ENCODE assay signal across 2 cellular contexts in genomic region chr9:131065599-131065998, GRCh38.
TF ChIP-seq lines count a peak whose summit lies in the region.

No MANE protein-coding gene starts in this region.

TF ChIP-seq in HepG2, 621 proteins besides CTCF, POLR2A, EP300 and RAD21:
- TF ChIP-seq ZNF644 (CRISPR knock-in tag; IDR thresholded peaks at IDR 0.05; ENCODE audit: low read depth) (no peak), CREB1 (IDR thresholded peaks at IDR 0.05) (peak; percentile 87), CREB1 (CRISPR knock-in tag; IDR thresholded peaks at IDR 0.05) (no peak), FOXJ3 (CRISPR knock-in tag; IDR thresholded peaks at IDR 0.05; ENCODE audit: borderline replicate concordance) (no peak)

TF ChIP-seq in K562, 482 proteins besides CTCF, POLR2A, EP300 and RAD21:
- 0 out of 2 replicates have a peak, but pooled peaks have one; percentile 79 for TF ChIP-seq HMGXB4 (CRISPR knock-in tag; IDR thresholded peaks at IDR 0.05)
- TF ChIP-seq CHD4 (IDR thresholded peaks at IDR 0.05; ENCODE audit: insufficient read depth, insufficient replicate concordance, low read depth, low read length, poor library complexity, severe bottlenecking) = no peak
- TF ChIP-seq MLX (CRISPR knock-in tag; conservative IDR thresholded peaks at IDR 0.05) = peak in 1 of 2 experiments; percentile 97; a peak in 2 of 4 replicates
- no peak for TF ChIP-seq GATAD2B (IDR thresholded peaks at IDR 0.05; ENCODE audit: borderline replicate concordance)
TF ChIP-seq in K562: peak in this region for 2.
